11 cellular contexts compared by ENCODE assay signal in genomic region chr15:66151809-66152208, GRCh38.
DNase-seq lines count a peak whose midpoint lies in the region; ATAC-seq and TF ChIP-seq lines count a peak whose summit lies in the region.
"Had no signal": no experiment of that assay in that cellular context is flagged by ENCODE, and none has a peak within 500 bp of the region (broad histone marks: within the 10 kb centered on the region; RNA-seq: fewer than 3 reads in every experiment).

No MANE protein-coding gene starts in this region.

- ATAC-seq in heart left ventricle, result peak in 3 of 4 donors; percentile 36 to 48 (median 43)
- ATAC-seq in HG03432 (IDR thresholded peaks at IDR 0.05; ENCODE audit: unreplicated experiment), result no peak
- ATAC-seq in HG02642 (IDR thresholded peaks at IDR 0.05; ENCODE audit: poor library complexity, unreplicated experiment), result no peak
- ATAC-seq in HG03521 (IDR thresholded peaks at IDR 0.05; ENCODE audit: unreplicated experiment), result no peak

- H3K9me3 ChIP-seq in heart left ventricle, result no peaks in the 10 kb centered on the region
- H3K9me3 ChIP-seq: thyroid gland had no signal

- no peak for TF ChIP-seq POLR2A in heart left ventricle (IDR thresholded peaks at IDR 0.05)

- no peak overlapping the region for H3K4me3 ChIP-seq in heart left ventricle
- H3K4me3 ChIP-seq: thyroid gland had no signal

- TF ChIP-seq CTCF in 22Rv1 (IDR thresholded peaks at IDR 0.05) (peak; percentile 26), heart left ventricle (IDR thresholded peaks at IDR 0.05) (peak in 3 of 12 donors; percentile 16 to 26 (median 17))

- DNase-seq in NCI-H345 (lab: John Stamatoyannopoulos, UW), result peak; percentile 76
- peak in 3 of 5 donors; percentile 9 to 65 (median 26) for DNase-seq in heart left ventricle
- no peak for DNase-seq in hypothalamus (lab: John Stamatoyannopoulos, UW)
- DNase-seq: EL, erythroblast, thyroid gland had no signal

- 35 to 39% (median 37%) methylated on average over 7 of the region's 7 CpGs for WGBS in heart left ventricle, 4 donors

- peaks cover 0 to 4% (median 0%) of the 10 kb centered on the region in 12 donors for H3K4me1 ChIP-seq in heart left ventricle
- H3K4me1 ChIP-seq: thyroid gland had no signal

- TF ChIP-seq EP300 in Ishikawa (IDR thresholded peaks at IDR 0.05; ENCODE audit: borderline replicate concordance), result no peak

- H3K27ac ChIP-seq in 22Rv1, result no peak overlapping the region
- H3K27ac ChIP-seq in heart left ventricle, result no peak overlapping the region
- H3K27ac ChIP-seq: thyroid gland had no signal

- H3K27me3 ChIP-seq in heart left ventricle, result peaks cover 0 to 31% (median 6%) of the 10 kb centered on the region in 9 donors
- H3K27me3 ChIP-seq: thyroid gland had no signal

- intact Hi-C loops in heart left ventricle (cut with DNase I), result loop anchor here in 1 of 10 donors (5.0 to 10.0 kb wide), 2 partner anchors 167 to 235 kb away; no protein-coding TSS in a partner anchor

- H3K36me3 ChIP-seq in heart left ventricle, result no peaks in the 10 kb centered on the region
- H3K36me3 ChIP-seq: thyroid gland had no signal

- peak; percentile 45 for TF ChIP-seq RAD21 in Ishikawa (IDR thresholded peaks at IDR 0.05; ENCODE audit: low read depth)

TF ChIP-seq in Ishikawa, 13 proteins besides CTCF, POLR2A, EP300 and RAD21:
- TF ChIP-seq FOXM1 (IDR thresholded peaks at IDR 0.05; ENCODE audit: borderline replicate concordance, low read depth) (no peak), TEAD4 (IDR thresholded peaks at IDR 0.05) (no peak), USF1 (IDR thresholded peaks at IDR 0.05) (no peak), MAX (IDR thresholded peaks at IDR 0.05) (no peak), CREB1 (IDR thresholded peaks at IDR 0.05; ENCODE audit: low read depth) (no peak), YY1 (IDR thresholded peaks at IDR 0.05; ENCODE audit: low read depth) (no peak), TAF1 (IDR thresholded peaks at IDR 0.05; ENCODE audit: low read depth) (no peak), CEBPB (IDR thresholded peaks at IDR 0.05) (no peak), TCF12 (IDR thresholded peaks at IDR 0.05; ENCODE audit: low read depth) (no peak), NFIC (IDR thresholded peaks at IDR 0.05) (no peak), ZBTB7A (IDR thresholded peaks at IDR 0.05; ENCODE audit: low read depth) (no peak), REST (IDR thresholded peaks at IDR 0.05; ENCODE audit: low read depth) (no peak), EGR1 (IDR thresholded peaks at IDR 0.05) (no peak)

Comparison
In these comparisons a context has a peak if more than half of its experiments do, and no peak if none do; other contexts are left out.
1. DNase-seq: peak in NCI-H345 (single experiment) and heart left ventricle (3 of 5); none in hypothalamus (0 of 51).
2. ATAC-seq: peak in heart left ventricle (3 of 4); none in HG03432 (single experiment), HG02642 (single experiment) and HG03521 (single experiment).